8 cellular contexts compared by ENCODE assay signal in genomic region chr7:727104-727805, GRCh38. TPM values are rescaled to one million over a fixed set of nuclear protein-coding genes. Genes with fewer than 3 reads are reported as not detected.
DNase-seq lines count a peak whose midpoint lies in the region; ATAC-seq and TF ChIP-seq lines count a peak whose summit lies in the region.

Gene PRKAR1B (minus strand): TSS chr7:727281. CDS start chr7:711505, 15,776 bp downstream.

- H3K4me3 Mint-ChIP-seq in neural progenitor cell: peak within 1 kb of the TSS; percentile 90

- TF ChIP-seq CTCF in fibroblast of pulmonary artery (IDR thresholded peaks at IDR 0.05; ENCODE audit: low read length, missing control alignments) (no peak), neural progenitor cell (IDR thresholded peaks at IDR 0.05) (no peak)

- peaks cover 39% of the 10 kb centered on the region for H3K36me3 Mint-ChIP-seq in neural progenitor cell

- H3K27ac Mint-ChIP-seq in neural progenitor cell: no peak within 1 kb of the TSS

- peaks cover 19% of the 10 kb centered on the region for H3K4me1 Mint-ChIP-seq in neural progenitor cell

- peak within 1 kb of the TSS; percentile 37 for H3K9ac ChIP-seq in neural progenitor cell

- H3K9me3 ChIP-seq in HAP-1: peaks cover 4% of the 10 kb centered on the region
- H3K9me3 ChIP-seq in MG63: peaks cover 23% of the 10 kb centered on the region
- no peaks in the 10 kb centered on the region for H3K9me3 ChIP-seq in neural progenitor cell (ENCODE audit: low read depth)

- peaks cover 34% of the 10 kb centered on the region for H3K79me2 ChIP-seq in neural progenitor cell (ENCODE audit: low read depth)

- peaks cover 5% of the 10 kb centered on the region for H3K27me3 Mint-ChIP-seq in neural progenitor cell (ENCODE audit: insufficient read depth, low read depth)

- H3F3A ChIP-seq in neural progenitor cell (ENCODE audit: low read depth): no peaks in the 10 kb centered on the region

- H3K27ac ChIP-seq in neural progenitor cell: no peak within 1 kb of the TSS

- no peaks in the 10 kb centered on the region for H3K27me3 ChIP-seq in HAP-1 (ENCODE audit: low read depth)
- H3K27me3 ChIP-seq in MG63: no peaks in the 10 kb centered on the region
- no peaks in the 10 kb centered on the region for H3K27me3 ChIP-seq in neural progenitor cell

- peaks cover 29% of the 10 kb centered on the region for H3K36me3 ChIP-seq in HAP-1 (replicated peaks)
- peaks cover 51% of the 10 kb centered on the region for H3K36me3 ChIP-seq in MG63
- no peaks in the 10 kb centered on the region for H3K36me3 ChIP-seq in neural progenitor cell

- peaks cover 13% of the 10 kb centered on the region for H4K20me1 ChIP-seq in neural progenitor cell (ENCODE audit: low read depth)

- H3K4me1 ChIP-seq in HAP-1 (no peaks in the 10 kb centered on the region; the same call in 1 of the 2 replicates), neural progenitor cell (no peaks in the 10 kb centered on the region)

- peak; percentile 51 for ATAC-seq in GM18498 (IDR thresholded peaks at IDR 0.05; ENCODE audit: unreplicated experiment)

- H3K4me3 ChIP-seq in HAP-1 (peak within 1 kb of the TSS; percentile 40), MG63 (peak within 1 kb of the TSS; percentile 54), fibroblast of pulmonary artery (replicated peaks; ENCODE audit: low read depth, low read length) (peak within 1 kb of the TSS; percentile 59), neural progenitor cell (peak within 1 kb of the TSS; percentile 96)

- in situ Hi-C loops in HAP-1 (cut with MboI; ENCODE audit: low sequenced_read_pairs): no loop called here

- peak; percentile 8 to 59 for DNase-seq in HAP-1 (ENCODE audit: low spot score in 2 of 2)
- peak; percentile 41 for DNase-seq in MG63
- DNase-seq in activated CD8-positive, alpha-beta memory T cell treated with anti-CD3 and anti-CD28 coated beads, Interleukin-2, amount 50 U/mL, for 48 hours: peak; percentile 69
- DNase-seq in fibroblast of pulmonary artery (ENCODE audit: low read depth): no peak
- peak; percentile 68 for DNase-seq in neural progenitor cell (ENCODE audit: low spot score)
- DNase-seq in ureter (ENCODE audit: low spot score): no peak
- DNase-seq in Kasumi-1 (lab: John Stamatoyannopoulos, UW): no peak

- H3K4me2 ChIP-seq in neural progenitor cell: peak within 1 kb of the TSS; percentile 76

- H2AFZ ChIP-seq in neural progenitor cell (replicated peaks): peak within 1 kb of the TSS; percentile 90

- peaks cover 26% of the 10 kb centered on the region for H3K9me3 Mint-ChIP-seq in neural progenitor cell

RNA-seq across cellular contexts. Expression of gene PRKAR1B, which starts in this region (rescaled TPM):
- 20.4 and 27.5 TPM in 2 replicates for total RNA-seq in MG63 (2014; rRNA removed; shearing (Covaris generic); ENCODE audit: low replicate concordance)
- 11.8 and 15.6 TPM in 2 replicates for total RNA-seq in neural progenitor cell (ENCODE audit: low replicate concordance)
- total RNA-seq in ureter: 20.5 TPM

Comparison
In these comparisons a context has a peak if more than half of its experiments do, and no peak if none do; other contexts are left out.
1. DNase-seq: peak in HAP-1 (2 of 2), MG63 (single experiment), activated CD8-positive, alpha-beta memory T cell treated with anti-CD3 and anti-CD28 coated beads, Interleukin-2, amount 50 U/mL, for 48 hours (single experiment) and neural progenitor cell (single experiment); none in fibroblast of pulmonary artery (single experiment), ureter (single experiment) and Kasumi-1 (0 of 2).
2. H3K4me3 ChIP-seq: peak in every context shown above with its lines; median percentile 96 in neural progenitor cell; 59 in fibroblast of pulmonary artery; 54 in MG63; 40 in HAP-1.